ENCODE assay signal across 1 cellular context in the genomic region with DNA sequence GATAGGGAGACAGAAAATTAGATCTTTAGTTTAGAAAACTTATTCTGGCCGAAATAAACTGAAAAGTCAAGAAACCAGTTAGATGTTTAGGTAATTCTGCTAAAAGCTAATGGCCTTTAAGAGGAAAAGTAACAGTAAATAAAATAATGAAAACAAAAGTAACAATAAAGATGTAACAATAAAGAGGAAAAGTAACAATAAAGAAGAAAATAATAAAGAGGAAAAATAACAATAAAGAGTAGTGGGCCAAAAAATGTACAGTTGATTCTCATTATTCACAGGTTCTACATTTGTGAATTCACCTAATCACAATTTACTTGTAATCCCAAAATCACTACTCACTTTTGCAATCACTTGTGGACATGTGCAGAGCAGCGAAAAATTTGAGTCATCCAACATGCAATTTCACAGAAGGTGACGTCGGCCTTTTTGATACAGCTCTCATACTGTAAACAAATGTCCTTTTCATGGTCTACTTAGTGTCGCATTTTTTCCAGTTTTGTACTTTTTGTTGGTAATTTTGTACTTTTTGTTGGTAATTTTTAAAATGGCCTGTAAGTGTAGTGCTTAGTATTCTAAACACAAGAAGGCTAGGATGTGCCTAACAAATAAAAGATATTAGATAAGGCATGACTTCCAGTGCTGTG.
TF ChIP-seq lines count a peak whose summit lies in the region.

No MANE protein-coding gene starts in this region.

TF ChIP-seq in GM23338, 12 proteins besides CTCF, POLR2A, EP300 and RAD21:
- TF ChIP-seq, protein P1, sequence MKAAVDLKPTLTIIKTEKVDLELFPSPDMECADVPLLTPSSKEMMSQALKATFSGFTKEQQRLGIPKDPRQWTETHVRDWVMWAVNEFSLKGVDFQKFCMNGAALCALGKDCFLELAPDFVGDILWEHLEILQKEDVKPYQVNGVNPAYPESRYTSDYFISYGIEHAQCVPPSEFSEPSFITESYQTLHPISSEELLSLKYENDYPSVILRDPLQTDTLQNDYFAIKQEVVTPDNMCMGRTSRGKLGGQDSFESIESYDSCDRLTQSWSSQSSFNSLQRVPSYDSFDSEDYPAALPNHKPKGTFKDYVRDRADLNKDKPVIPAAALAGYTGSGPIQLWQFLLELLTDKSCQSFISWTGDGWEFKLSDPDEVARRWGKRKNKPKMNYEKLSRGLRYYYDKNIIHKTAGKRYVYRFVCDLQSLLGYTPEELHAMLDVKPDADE (IDR thresholded peaks at IDR 0.05) = no peak
- TF ChIP-seq EZH2 (IDR thresholded peaks at IDR 0.05; ENCODE audit: low read depth, unreplicated experiment) (no peak), CREB1 (CRISPR knock-in tag; IDR thresholded peaks at IDR 0.05; ENCODE audit: low read depth) (no peak), EZH2phosphoT487 (IDR thresholded peaks at IDR 0.05; ENCODE audit: unreplicated experiment) (no peak), ZNF331 (CRISPR knock-in tag; IDR thresholded peaks at IDR 0.05; ENCODE audit: low read depth) (no peak), NANOG (IDR thresholded peaks at IDR 0.05; ENCODE audit: borderline replicate concordance) (no peak), JUNB (IDR thresholded peaks at IDR 0.05; ENCODE audit: unreplicated experiment) (no peak), STAT1 (IDR thresholded peaks at IDR 0.05; ENCODE audit: unreplicated experiment) (no peak), POLR2AphosphoS5 (IDR thresholded peaks at IDR 0.05; ENCODE audit: low read depth) (no peak)
- TF ChIP-seq, protein P2, sequence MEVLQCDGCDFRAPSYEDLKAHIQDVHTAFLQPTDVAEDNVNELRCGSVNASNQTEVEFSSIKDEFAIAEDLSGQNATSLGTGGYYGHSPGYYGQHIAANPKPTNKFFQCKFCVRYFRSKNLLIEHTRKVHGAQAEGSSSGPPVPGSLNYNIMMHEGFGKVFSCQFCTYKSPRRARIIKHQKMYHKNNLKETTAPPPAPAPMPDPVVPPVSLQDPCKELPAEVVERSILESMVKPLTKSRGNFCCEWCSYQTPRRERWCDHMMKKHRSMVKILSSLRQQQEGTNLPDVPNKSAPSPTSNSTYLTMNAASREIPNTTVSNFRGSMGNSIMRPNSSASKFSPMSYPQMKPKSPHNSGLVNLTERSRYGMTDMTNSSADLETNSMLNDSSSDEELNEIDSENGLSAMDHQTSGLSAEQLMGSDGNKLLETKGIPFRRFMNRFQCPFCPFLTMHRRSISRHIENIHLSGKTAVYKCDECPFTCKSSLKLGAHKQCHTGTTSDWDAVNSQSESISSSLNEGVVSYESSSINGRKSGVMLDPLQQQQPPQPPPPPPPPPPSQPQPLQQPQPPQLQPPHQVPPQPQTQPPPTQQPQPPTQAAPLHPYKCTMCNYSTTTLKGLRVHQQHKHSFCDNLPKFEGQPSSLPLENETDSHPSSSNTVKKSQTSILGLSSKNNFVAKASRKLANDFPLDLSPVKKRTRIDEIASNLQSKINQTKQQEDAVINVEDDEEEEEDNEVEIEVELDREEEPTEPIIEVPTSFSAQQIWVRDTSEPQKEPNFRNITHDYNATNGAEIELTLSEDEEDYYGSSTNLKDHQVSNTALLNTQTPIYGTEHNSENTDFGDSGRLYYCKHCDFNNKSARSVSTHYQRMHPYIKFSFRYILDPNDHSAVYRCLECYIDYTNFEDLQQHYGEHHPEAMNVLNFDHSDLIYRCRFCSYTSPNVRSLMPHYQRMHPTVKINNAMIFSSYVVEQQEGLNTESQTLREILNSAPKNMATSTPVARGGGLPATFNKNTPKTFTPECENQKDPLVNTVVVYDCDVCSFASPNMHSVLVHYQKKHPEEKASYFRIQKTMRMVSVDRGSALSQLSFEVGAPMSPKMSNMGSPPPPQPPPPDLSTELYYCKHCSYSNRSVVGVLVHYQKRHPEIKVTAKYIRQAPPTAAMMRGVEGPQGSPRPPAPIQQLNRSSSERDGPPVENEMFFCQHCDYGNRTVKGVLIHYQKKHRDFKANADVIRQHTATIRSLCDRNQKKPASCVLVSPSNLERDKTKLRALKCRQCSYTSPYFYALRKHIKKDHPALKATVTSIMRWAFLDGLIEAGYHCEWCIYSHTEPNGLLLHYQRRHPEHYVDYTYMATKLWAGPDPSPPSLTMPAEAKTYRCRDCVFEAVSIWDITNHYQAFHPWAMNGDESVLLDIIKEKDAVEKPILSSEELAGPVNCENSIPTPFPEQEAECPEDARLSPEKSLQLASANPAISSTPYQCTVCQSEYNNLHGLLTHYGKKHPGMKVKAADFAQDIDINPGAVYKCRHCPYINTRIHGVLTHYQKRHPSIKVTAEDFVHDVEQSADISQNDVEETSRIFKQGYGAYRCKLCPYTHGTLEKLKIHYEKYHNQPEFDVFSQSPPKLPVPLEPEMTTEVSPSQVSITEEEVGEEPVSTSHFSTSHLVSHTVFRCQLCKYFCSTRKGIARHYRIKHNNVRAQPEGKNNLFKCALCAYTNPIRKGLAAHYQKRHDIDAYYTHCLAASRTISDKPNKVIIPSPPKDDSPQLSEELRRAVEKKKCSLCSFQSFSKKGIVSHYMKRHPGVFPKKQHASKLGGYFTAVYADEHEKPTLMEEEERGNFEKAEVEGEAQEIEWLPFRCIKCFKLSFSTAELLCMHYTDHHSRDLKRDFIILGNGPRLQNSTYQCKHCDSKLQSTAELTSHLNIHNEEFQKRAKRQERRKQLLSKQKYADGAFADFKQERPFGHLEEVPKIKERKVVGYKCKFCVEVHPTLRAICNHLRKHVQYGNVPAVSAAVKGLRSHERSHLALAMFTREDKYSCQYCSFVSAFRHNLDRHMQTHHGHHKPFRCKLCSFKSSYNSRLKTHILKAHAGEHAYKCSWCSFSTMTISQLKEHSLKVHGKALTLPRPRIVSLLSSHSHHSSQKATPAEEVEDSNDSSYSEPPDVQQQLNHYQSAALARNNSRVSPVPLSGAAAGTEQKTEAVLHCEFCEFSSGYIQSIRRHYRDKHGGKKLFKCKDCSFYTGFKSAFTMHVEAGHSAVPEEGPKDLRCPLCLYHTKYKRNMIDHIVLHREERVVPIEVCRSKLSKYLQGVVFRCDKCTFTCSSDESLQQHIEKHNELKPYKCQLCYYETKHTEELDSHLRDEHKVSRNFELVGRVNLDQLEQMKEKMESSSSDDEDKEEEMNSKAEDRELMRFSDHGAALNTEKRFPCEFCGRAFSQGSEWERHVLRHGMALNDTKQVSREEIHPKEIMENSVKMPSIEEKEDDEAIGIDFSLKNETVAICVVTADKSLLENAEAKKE (CRISPR knock-in tag; IDR thresholded peaks at IDR 0.05) = no peak
